Comparison of ENCODE assay signal across 15 cellular contexts in genomic region chr11:120867531-120867930, GRCh38.
"Had no signal": no experiment of that assay in that cellular context is flagged by ENCODE, and none has a peak within 500 bp of the region (broad histone marks: within the 10 kb centered on the region; RNA-seq: fewer than 3 reads in every experiment).

No MANE protein-coding gene starts in this region.

- H3K4me3 ChIP-seq: body of pancreas, coronary artery, esophagus squamous epithelium, thyroid gland had no signal

- H3K9me3 ChIP-seq: body of pancreas, esophagus squamous epithelium, neutrophil, thyroid gland had no signal

- DNase-seq: activated CD4-positive, alpha-beta T cell treated with anti-CD3 and anti-CD28 coated beads, Interleukin-2, amount 10 ng/mL, durations not matched to agents 7 days and 5 days; activated naive CD8-positive, alpha-beta T cell treated with anti-CD3 and anti-CD28 coated beads for 36 hours; amygdala; body of pancreas; central memory CD4-positive, alpha-beta T cell; esophagus squamous epithelium; hippocampal formation; naive B cell; retina; thyroid gland had no signal

- H3K27ac Mint-ChIP-seq: activated CD4-positive, alpha-beta T cell treated with anti-CD3 and anti-CD28 coated beads, Interleukin-2, amount 10 ng/mL, durations not matched to agents 7 days and 5 days; activated naive CD8-positive, alpha-beta T cell treated with anti-CD3 and anti-CD28 coated beads for 36 hours; stimulated activated effector memory CD8-positive, alpha-beta T cell treated with anti-CD3 and anti-CD28 coated beads, Interleukin-12 subunit alpha, Interleukin-12 subunit beta, amount 100 ng/mL, for 72 hours; T-helper 2 cell treated with Interferon-gamma antibody and Interleukin-4, amounts not matched to agents 5 μg/mL and 100 μg/mL, for 36 hours had no signal

- H3K27me3 ChIP-seq: body of pancreas, neutrophil, thyroid gland had no signal

- H3K4me1 Mint-ChIP-seq: activated CD4-positive, alpha-beta T cell treated with anti-CD3 and anti-CD28 coated beads, Interleukin-2, amount 10 ng/mL, durations not matched to agents 7 days and 5 days; activated naive CD8-positive, alpha-beta T cell treated with anti-CD3 and anti-CD28 coated beads for 36 hours; stimulated activated effector memory CD8-positive, alpha-beta T cell treated with anti-CD3 and anti-CD28 coated beads, Interleukin-12 subunit alpha, Interleukin-12 subunit beta, amount 100 ng/mL, for 72 hours had no signal

- H3K36me3 Mint-ChIP-seq: activated naive CD8-positive, alpha-beta T cell treated with anti-CD3 and anti-CD28 coated beads for 36 hours; naive B cell; stimulated activated effector memory CD8-positive, alpha-beta T cell treated with anti-CD3 and anti-CD28 coated beads, Interleukin-12 subunit alpha, Interleukin-12 subunit beta, amount 100 ng/mL, for 72 hours had no signal

- H3K36me3 ChIP-seq: esophagus squamous epithelium, neutrophil, thyroid gland had no signal

- H3K4me1 ChIP-seq: body of pancreas, esophagus squamous epithelium, thyroid gland had no signal

- ATAC-seq: body of pancreas; left lobe of liver; stimulated activated effector memory CD8-positive, alpha-beta T cell treated with anti-CD3 and anti-CD28 coated beads, Interleukin-12 subunit alpha, Interleukin-12 subunit beta, amount 100 ng/mL, for 72 hours had no signal

- H3K9me3 Mint-ChIP-seq: activated CD4-positive, alpha-beta T cell treated with anti-CD3 and anti-CD28 coated beads, Interleukin-2, amount 10 ng/mL, durations not matched to agents 7 days and 5 days; activated naive CD8-positive, alpha-beta T cell treated with anti-CD3 and anti-CD28 coated beads for 36 hours; stimulated activated effector memory CD8-positive, alpha-beta T cell treated with anti-CD3 and anti-CD28 coated beads, Interleukin-12 subunit alpha, Interleukin-12 subunit beta, amount 100 ng/mL, for 72 hours; T-helper 2 cell treated with Interferon-gamma antibody and Interleukin-4, amounts not matched to agents 5 μg/mL and 100 μg/mL, for 36 hours had no signal

- H3K4me3 Mint-ChIP-seq: activated CD4-positive, alpha-beta T cell treated with anti-CD3 and anti-CD28 coated beads, Interleukin-2, amount 10 ng/mL, durations not matched to agents 7 days and 5 days; activated naive CD8-positive, alpha-beta T cell treated with anti-CD3 and anti-CD28 coated beads for 36 hours; naive B cell; stimulated activated effector memory CD8-positive, alpha-beta T cell treated with anti-CD3 and anti-CD28 coated beads, Interleukin-12 subunit alpha, Interleukin-12 subunit beta, amount 100 ng/mL, for 72 hours; T-helper 2 cell treated with Interferon-gamma antibody and Interleukin-4, amounts not matched to agents 5 μg/mL and 100 μg/mL, for 36 hours had no signal

- H3K27ac ChIP-seq: body of pancreas, coronary artery, esophagus squamous epithelium, neutrophil, thyroid gland had no signal
